In genomic region chr1:21332691-21333449, GRCh38 we compare ENCODE assay signal across 10 cellular contexts. TPM values are rescaled to one million over a fixed set of nuclear protein-coding genes. Genes with fewer than 3 reads are reported as not detected.
A peak's percentile ranks its signal among the peaks of the same experiment; 100 is the strongest.
DNase-seq lines count a peak whose midpoint lies in the region; ATAC-seq and TF ChIP-seq lines count a peak whose summit lies in the region.
"Had no signal": no experiment of that assay in that cellular context is flagged by ENCODE, and none has a peak within 500 bp of the region (broad histone marks: within the 10 kb centered on the region; RNA-seq: fewer than 3 reads in every experiment).

No MANE protein-coding gene starts in this region.

- H3K4me1 ChIP-seq in body of pancreas (peaks cover 96% of the 10 kb centered on the region), vagina (peaks cover 97% of the 10 kb centered on the region), Caco-2 (peaks cover 12% of the 10 kb centered on the region)

- CTCF ChIA-PET in Caco-2 (lab: Charles Lee) = no interaction called here

- TF ChIP-seq CTCF in body of pancreas (IDR thresholded peaks at IDR 0.05) (no peak), vagina (IDR thresholded peaks at IDR 0.05) (no peak), Caco-2 (IDR thresholded peaks at IDR 0.05; ENCODE audit: insufficient read depth in 1 of 2, low read depth in 1 of 2, low read length in 1 of 2, severe bottlenecking in 1 of 2, unreplicated experiment in 1 of 2) (no peak)

- H3K4me3 ChIP-seq in body of pancreas = no peak overlapping the region
- H3K4me3 ChIP-seq in vagina = no peak overlapping the region
- no peak overlapping the region for H3K4me3 ChIP-seq in Caco-2 (ENCODE audit: low read depth, low read length)

- no peaks in the 10 kb centered on the region for H3K9me3 Mint-ChIP-seq in stimulated activated naive CD8-positive, alpha-beta T cell treated with anti-CD3 and anti-CD28 coated beads, Interleukin-15, Interleukin-2, amounts not matched to agents 100 ng/mL and 50 ng/mL, for 24 hours
- H3K9me3 Mint-ChIP-seq in naive B cell = peaks cover 0 to 2% (median 0%) of the 10 kb centered on the region in 7 donors
- H3K9me3 Mint-ChIP-seq in Caco-2 (ENCODE audit: unreplicated experiment) = no peaks in the 10 kb centered on the region

- no peaks in the 10 kb centered on the region for H3K36me3 ChIP-seq in body of pancreas (replicated peaks in 1 of 2; ENCODE audit: insufficient read depth in 1 of 2, low read depth in 2 of 2)
- H3K36me3 ChIP-seq in vagina = no peaks in the 10 kb centered on the region
- H3K36me3 ChIP-seq in Caco-2 (ENCODE audit: control insufficient read depth, insufficient read depth, low read length) = peaks cover under 1% of the 10 kb centered on the region

- no TSS peak for BruUV-seq in Caco-2 (replicated peaks; lab: Mats Ljungman, UMichigan)

- ATAC-seq in stimulated activated naive CD8-positive, alpha-beta T cell treated with anti-CD3 and anti-CD28 coated beads, Interleukin-15, Interleukin-2, amounts not matched to agents 100 U/mL and 50 U/mL, for 24 hours = no peak
- ATAC-seq in body of pancreas (no peak), naive B cell (ENCODE audit: low read depth in 2 of 2) (no peak), HG02798 (IDR thresholded peaks at IDR 0.05; ENCODE audit: poor library complexity, unreplicated experiment) (no peak)

- peaks cover 96% of the 10 kb centered on the region for H3K4me1 Mint-ChIP-seq in stimulated activated naive CD8-positive, alpha-beta T cell treated with anti-CD3 and anti-CD28 coated beads, Interleukin-15, Interleukin-2, amounts not matched to agents 100 ng/mL and 50 ng/mL, for 24 hours (ENCODE audit: low read depth)
- H3K4me1 Mint-ChIP-seq in naive B cell = peaks cover 45 to 86% (median 65%) of the 10 kb centered on the region in 3 donors
- H3K4me1 Mint-ChIP-seq in Caco-2 (ENCODE audit: low read depth, unreplicated experiment) = peaks cover 15% of the 10 kb centered on the region

- no peaks in the 10 kb centered on the region for H3K27me3 Mint-ChIP-seq in stimulated activated naive CD8-positive, alpha-beta T cell treated with anti-CD3 and anti-CD28 coated beads, Interleukin-15, Interleukin-2, amounts not matched to agents 100 ng/mL and 50 ng/mL, for 24 hours
- no peaks in the 10 kb centered on the region for H3K27me3 Mint-ChIP-seq in naive B cell
- no peaks in the 10 kb centered on the region for H3K27me3 Mint-ChIP-seq in Caco-2 (ENCODE audit: insufficient read depth, unreplicated experiment)

- H3K27ac Mint-ChIP-seq in stimulated activated naive CD8-positive, alpha-beta T cell treated with anti-CD3 and anti-CD28 coated beads, Interleukin-15, Interleukin-2, amounts not matched to agents 100 ng/mL and 50 ng/mL, for 24 hours = peak overlapping the region; percentile 95
- peak overlapping the region; percentile 79 to 100 (median 99) for H3K27ac Mint-ChIP-seq in naive B cell
- H3K27ac Mint-ChIP-seq in Caco-2 (ENCODE audit: unreplicated experiment) = no peak overlapping the region

- whole genome bisulfite sequencing in body of pancreas, 2 donors = 54 to 63% methylated on average over 9 of the region's 9 CpGs

- H3K9me3 ChIP-seq in body of pancreas = no peaks in the 10 kb centered on the region
- no peaks in the 10 kb centered on the region for H3K9me3 ChIP-seq in vagina
- no peaks in the 10 kb centered on the region for H3K9me3 ChIP-seq in Caco-2

- POLR2A ChIA-PET in Caco-2 (lab: Charles Lee) = no interaction called here

- TF ChIP-seq POLR2A in body of pancreas (IDR thresholded peaks at IDR 0.05) (no peak), vagina (IDR thresholded peaks at IDR 0.05) (no peak)

- H3K27ac ChIP-seq in body of pancreas (peak overlapping the region; percentile 35 to 91 (median 72)), vagina (peak overlapping the region; percentile 89)

- H3K27me3 ChIP-seq in body of pancreas (no peaks in the 10 kb centered on the region), vagina (no peaks in the 10 kb centered on the region), Caco-2 (replicated peaks; ENCODE audit: control insufficient read depth, insufficient read depth, low read length) (no peaks in the 10 kb centered on the region)

- intact Hi-C loops in body of pancreas (cut with DNase I) (loop anchor here (10.0 kb wide), 1 partner anchor 48 kb away; no protein-coding TSS in a partner anchor), vagina (cut with DNase I) (no loop called here), Caco-2 (cut with micrococcal nuclease; ENCODE audit: unreplicated experiment) (no loop called here)

- H3K4me3 Mint-ChIP-seq in stimulated activated naive CD8-positive, alpha-beta T cell treated with anti-CD3 and anti-CD28 coated beads, Interleukin-15, Interleukin-2, amounts not matched to agents 100 ng/mL and 50 ng/mL, for 24 hours = no peak overlapping the region
- H3K4me3 Mint-ChIP-seq in naive B cell (peak overlapping the region in 3 of 8 donors; percentile 12 to 34 (median 32)), Caco-2 (ENCODE audit: unreplicated experiment) (no peak overlapping the region)

- H3K36me3 Mint-ChIP-seq in stimulated activated naive CD8-positive, alpha-beta T cell treated with anti-CD3 and anti-CD28 coated beads, Interleukin-15, Interleukin-2, amounts not matched to agents 100 ng/mL and 50 ng/mL, for 24 hours (ENCODE audit: low read depth) = peaks cover 36% of the 10 kb centered on the region
- H3K36me3 Mint-ChIP-seq in naive B cell (peaks cover 4 to 6% of the 10 kb centered on the region in 2 donors), Caco-2 (ENCODE audit: insufficient read depth, unreplicated experiment) (no peaks in the 10 kb centered on the region)

- DNase-seq in stimulated activated naive CD8-positive, alpha-beta T cell treated with anti-CD3 and anti-CD28 coated beads, Interleukin-15, Interleukin-2, amounts not matched to agents 100 U/mL and 50 U/mL, for 24 hours = no peak
- DNase-seq in body of pancreas (no peak), naive B cell (no peak), vagina (ENCODE audit: extremely low spot score in 2 of 2) (no peak), Caco-2 (no peak), NCI-H2081 treated with DMSO at 0.1 percent for 48 hours (lab: John Stamatoyannopoulos, UW) (no peak)
- DNase-seq: midbrain, NCI-H1105 had no signal

RNA-seq across cellular contexts. Expression of gene ECE1, which starts 42.6 kb away (rescaled TPM):
- total RNA-seq in body of pancreas (10 to 100 TPM; 79.1 to 83.3 TPM), vagina (93.8 TPM), Caco-2 (2022) (49.6 and 50.2 TPM in 2 replicates)
- polyA plus RNA-seq in naive B cell (ENCODE audit: low read depth in 6 of 6) = 10 to 100 TPM in 5 of 6 donors, 1 to 10 TPM in 1; 6.9 to 44.5 (median 20.8) TPM
